Comparison of ENCODE assay signal across 8 cellular contexts in the genomic region with DNA sequence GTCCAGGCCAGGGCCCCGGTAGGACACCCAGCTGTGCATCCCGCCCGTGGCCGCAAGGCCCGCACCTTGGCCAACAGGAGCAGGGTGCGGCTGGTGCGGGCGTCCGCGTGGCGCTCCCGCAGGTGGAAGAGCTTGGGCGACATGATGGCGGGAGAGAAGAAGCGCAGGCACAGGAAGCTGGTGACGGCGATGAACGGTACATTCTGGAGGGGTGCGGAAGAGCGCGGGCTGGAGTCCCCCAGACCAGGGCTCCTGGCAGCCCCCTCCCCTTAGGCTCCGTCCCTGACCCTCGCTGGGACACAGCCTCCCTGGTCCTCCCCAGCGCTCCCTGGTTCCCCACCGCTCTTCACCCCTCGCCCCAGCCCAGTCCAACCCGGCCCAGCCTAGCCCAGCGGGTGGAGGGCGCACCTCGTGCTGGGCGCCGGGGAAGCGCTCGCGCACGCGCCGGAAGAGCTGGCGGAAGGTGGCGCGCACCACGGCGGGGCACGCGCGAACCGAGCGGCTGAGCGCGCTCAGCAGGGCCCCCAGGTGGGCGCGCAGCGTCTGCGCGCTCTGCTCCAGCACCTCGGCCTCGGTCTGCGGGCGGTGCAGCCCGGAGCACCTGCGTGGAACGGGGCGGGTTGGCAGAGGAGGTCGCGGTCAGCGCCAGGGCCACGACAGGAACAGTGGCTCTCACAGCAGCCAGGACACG. TPM values are rescaled to one million over a fixed set of nuclear protein-coding genes. Genes with fewer than 3 reads are reported as not detected.
DNase-seq lines count a peak whose midpoint lies in the region; ATAC-seq, FAIRE-seq and TF ChIP-seq lines count a peak whose summit lies in the region.
"Not testable (repeated sequence)": the region's sequence is repeated elsewhere in the genome, so short reads cannot be mapped to it uniquely, and the experiment has no call there.

No MANE protein-coding gene starts in this region.

- H3K27ac Mint-ChIP-seq in T-helper 17 cell = not testable (repeated sequence)

- not testable (repeated sequence) for DNase-seq in DND-41; T-helper 17 cell; Right ventricle myocardium inferior (ENCODE audit: missing footprints); pancreas

- H3K4me1 ChIP-seq in DND-41 (ENCODE audit: insufficient read depth, low read length); pancreas: not testable (repeated sequence)

- not testable (repeated sequence) for H3K27me3 ChIP-seq in DND-41 (ENCODE audit: insufficient read depth, low read length, poor library complexity); pancreas

- H3K4me2 ChIP-seq in DND-41 (ENCODE audit: insufficient read depth, low read length) = not testable (repeated sequence)

- ATAC-seq in DND-41 (ENCODE audit: insufficient read depth, low read depth) (peak; percentile 81), GM19351 (IDR thresholded peaks at IDR 0.05; ENCODE audit: unreplicated experiment) (peak; percentile 64), GM21619 (IDR thresholded peaks at IDR 0.05; ENCODE audit: unreplicated experiment) (peak; percentile 52), HG02938 (IDR thresholded peaks at IDR 0.05; ENCODE audit: unreplicated experiment) (peak; percentile 37), HG03354 (IDR thresholded peaks at IDR 0.05; ENCODE audit: poor library complexity, severe bottlenecking, unreplicated experiment) (peak; percentile 68), T-helper 17 cell (peak; percentile 77), Right ventricle myocardium inferior (peak; percentile 44), pancreas (peak; percentile 27 to 53 (median 48))

- H3K36me3 ChIP-seq in DND-41 (ENCODE audit: insufficient read depth, low read length); pancreas: not testable (repeated sequence)

- not testable (repeated sequence) for H3K27me3 Mint-ChIP-seq in T-helper 17 cell

- not testable (repeated sequence) for H3K4me1 Mint-ChIP-seq in T-helper 17 cell

- not testable (repeated sequence) for H3K9me3 ChIP-seq in DND-41 (ENCODE audit: insufficient read depth, low read length, severe bottlenecking); T-helper 17 cell (ENCODE audit: control insufficient read depth, low read length, poor library complexity, severe bottlenecking); pancreas

- intact Hi-C loops in Right ventricle myocardium inferior (cut with DNase I); pancreas (cut with DNase I): not testable (repeated sequence)

- H3K79me2 ChIP-seq in DND-41 (ENCODE audit: insufficient read depth, low read length) = not testable (repeated sequence)

- H2AFZ ChIP-seq in DND-41 (ENCODE audit: low read depth, low read length) = not testable (repeated sequence)

- WGBS in pancreas, 2 donors = no CpG with 5 or more reads among the region's 68 CpGs

- H3K9ac ChIP-seq in DND-41 (ENCODE audit: low read depth, low read length) = not testable (repeated sequence)

- H3K4me3 ChIP-seq in DND-41 (ENCODE audit: low read depth in 1 of 2, low read length in 2 of 2); pancreas: not testable (repeated sequence)

- not testable (repeated sequence) for H3K4me3 Mint-ChIP-seq in T-helper 17 cell

- not testable (repeated sequence) for TF ChIP-seq CTCF in DND-41 (IDR thresholded peaks at IDR 0.05; ENCODE audit: borderline replicate concordance, extremely low read depth, low read length, poor library complexity, severe bottlenecking); pancreas (IDR thresholded peaks at IDR 0.05)

- not testable (repeated sequence) for H3K27ac ChIP-seq in DND-41 (ENCODE audit: low read length); pancreas

- not testable (repeated sequence) for FAIRE-seq in pancreas (lab: Jason Lieb, UNC)

- H3K36me3 Mint-ChIP-seq in T-helper 17 cell (ENCODE audit: low read depth) = not testable (repeated sequence)

- not testable (repeated sequence) for H4K20me1 ChIP-seq in DND-41 (ENCODE audit: insufficient read depth, low read length)

RNA-seq across cellular contexts. Expression of gene POLR2J, which starts 15.9 kb away (rescaled TPM):
- total RNA-seq in T-helper 17 cell = 10 to 100 TPM; 35.6 to 37.9 TPM
- 49.0 TPM for total RNA-seq in Right ventricle myocardium inferior
- 10 to 100 TPM; 16.5 to 20.6 (median 17.7) TPM for total RNA-seq in pancreas
- 10 to 100 TPM; 56.3 to 59.8 TPM for polyA plus RNA-seq in pancreas

RNA-seq across cellular contexts. Expression of gene RASA4B, which starts 23.0 kb away (rescaled TPM):
- total RNA-seq in T-helper 17 cell (10 to 100 TPM; 20.7 to 23.7 TPM), Right ventricle myocardium inferior (7.8 TPM), pancreas (10 to 100 TPM in 2 of 6 donors, 1 to 10 TPM in 4; 7.8 to 12.9 (median 8.4) TPM)
- polyA plus RNA-seq in pancreas = 10 to 100 TPM; 39.2 to 93.4 TPM

RNA-seq across cellular contexts. Expression of gene LRWD1, which starts 29.8 kb away (rescaled TPM):
- total RNA-seq in T-helper 17 cell (10 to 100 TPM; 13.5 to 15.2 TPM), Right ventricle myocardium inferior (10.0 TPM), pancreas (1 to 10 TPM; 5.1 to 9.3 (median 7.6) TPM)
- polyA plus RNA-seq in pancreas = 10 to 100 TPM; 12.3 to 18.4 TPM

RNA-seq across cellular contexts. Expression of gene ALKBH4, which starts 30.0 kb away (rescaled TPM):
- total RNA-seq in T-helper 17 cell (1 to 10 TPM; 4.4 to 5.5 TPM), Right ventricle myocardium inferior (5.8 TPM), pancreas (1 to 10 TPM; 3.5 to 6.9 (median 5.3) TPM)
- polyA plus RNA-seq in pancreas = 1 to 10 TPM; 7.3 to 9.3 TPM

RNA-seq across cellular contexts. Expression of gene UPK3BL2, which starts 48.9 kb away (rescaled TPM):
- total RNA-seq in T-helper 17 cell (10 to 100 TPM; 52.5 to 84.2 TPM), Right ventricle myocardium inferior (2.8 TPM), pancreas (10 to 100 TPM in 1 of 6 donors, 1 to 10 TPM in 5; 6.0 to 10.9 (median 6.7) TPM)
- polyA plus RNA-seq in pancreas = 10 to 100 TPM; 20.3 to 38.4 TPM
